8 cellular contexts compared by ENCODE assay signal in genomic region chr1:2642560-2643413, GRCh38. TPM values are rescaled to one million over a fixed set of nuclear protein-coding genes. Genes with fewer than 3 reads are reported as not detected.
DNase-seq lines count a peak whose midpoint lies in the region; ATAC-seq and TF ChIP-seq lines count a peak whose summit lies in the region.

No MANE protein-coding gene starts in this region.

- H3K36me3 ChIP-seq in ovary (no peaks in the 10 kb centered on the region), thymus (ENCODE audit: control insufficient read depth, insufficient read depth) (no peaks in the 10 kb centered on the region)

- H3K4me1 ChIP-seq in ovary (ENCODE audit: insufficient read depth): peaks cover 6% of the 10 kb centered on the region
- peaks cover 14% of the 10 kb centered on the region for H3K4me1 ChIP-seq in thymus (ENCODE audit: control insufficient read depth, insufficient read depth, low read length)

- intact Hi-C loops in Right ventricle myocardium inferior (cut with DNase I): loop anchor here (2.0 to 10.0 kb wide), 3 partner anchors 56 to 228 kb away; partner anchors contain the start of genes PANK4, PEX10 and PRXL2B
- intact Hi-C loops in ovary (cut with DNase I): no loop called here

- H3K4me3 Mint-ChIP-seq in activated naive CD8-positive, alpha-beta T cell: peak overlapping the region; percentile 91

- peak; percentile 72 for TF ChIP-seq POLR2A in ovary (IDR thresholded peaks at IDR 0.05)

- TF ChIP-seq CTCF in GM10248 (IDR thresholded peaks at IDR 0.05; ENCODE audit: control extremely low read depth, extremely low read depth, low read depth, missing control alignments): no peak
- no peak for TF ChIP-seq CTCF in ovary (IDR thresholded peaks at IDR 0.05)

- H3K27ac ChIP-seq in ovary (peak overlapping the region; percentile 61 to 70), thymus (ENCODE audit: low read depth) (peak overlapping the region; percentile 94)

- peak overlapping the region; percentile 93 for H3K27ac Mint-ChIP-seq in activated naive CD8-positive, alpha-beta T cell

- no peaks in the 10 kb centered on the region for H3K27me3 Mint-ChIP-seq in activated naive CD8-positive, alpha-beta T cell

- POLR2A ChIA-PET in GM10248 (lab: Yijun Ruan, JAX): no interaction called here

- 0% methylated on average over 57 to 84 of the region's 84 CpGs for WGBS in ovary, 3 donors
- WGBS in thymus: under 1% methylated on average over 84 of the region's 84 CpGs

- H3K4me3 ChIP-seq in ovary (peak overlapping the region; percentile 91), thymus (ENCODE audit: low read length) (peak overlapping the region; percentile 71)

- peaks cover 7% of the 10 kb centered on the region for H3K9me3 Mint-ChIP-seq in activated naive CD8-positive, alpha-beta T cell (ENCODE audit: low read depth)

- peaks cover 6% of the 10 kb centered on the region for H3K36me3 Mint-ChIP-seq in activated naive CD8-positive, alpha-beta T cell

- peak; percentile 100 for DNase-seq in GM10248 (ENCODE audit: extremely low spot score)
- peak; percentile 83 for DNase-seq in NCI-H1092 treated with DMSO at 0.1 percent for 48 hours (lab: John Stamatoyannopoulos, UW)
- peak; percentile 91 for DNase-seq in Right ventricle myocardium inferior (ENCODE audit: missing footprints)
- DNase-seq in ovary: peak; percentile 94 to 95 (median 95)

- ATAC-seq in HG02610 (IDR thresholded peaks at IDR 0.05; ENCODE audit: unreplicated experiment): peak; percentile 74
- ATAC-seq in SK-N-SH treated with all-trans-retinoic acid at 6 μM for 48 hours: peak; percentile 89
- ATAC-seq in Right ventricle myocardium inferior: peak; percentile 86

- TF ChIP-seq EP300 in ovary (IDR thresholded peaks at IDR 0.05): no peak

- H3K4me1 Mint-ChIP-seq in activated naive CD8-positive, alpha-beta T cell (ENCODE audit: low read depth): peaks cover 7% of the 10 kb centered on the region

- H3K9me3 ChIP-seq in ovary (no peaks in the 10 kb centered on the region), thymus (ENCODE audit: control insufficient read depth) (no peaks in the 10 kb centered on the region)

- CTCF ChIA-PET in GM10248 (lab: Yijun Ruan, JAX): no interaction called here

- H3K27me3 ChIP-seq in ovary (no peaks in the 10 kb centered on the region), thymus (ENCODE audit: control insufficient read depth, insufficient read depth) (no peaks in the 10 kb centered on the region)

TF ChIP-seq in SK-N-SH treated with all-trans-retinoic acid at 6 μM for 48 hours, 23 proteins besides CTCF, POLR2A, EP300 and RAD21:
- TF ChIP-seq ZNF8 (CRISPR knock-in tag; IDR thresholded peaks at IDR 0.05) (no peak), ARNTL (CRISPR knock-in tag; IDR thresholded peaks at IDR 0.05; ENCODE audit: borderline replicate concordance, low read depth) (no peak), ZNF565 (CRISPR knock-in tag; conservative IDR thresholded peaks at IDR 0.05; ENCODE audit: low read depth) (no peak), OSR1 (CRISPR knock-in tag; IDR thresholded peaks at IDR 0.05) (no peak), SNAI2 (CRISPR knock-in tag; IDR thresholded peaks at IDR 0.05) (no peak), ZNF70 (CRISPR knock-in tag; IDR thresholded peaks at IDR 0.05) (no peak), TSHZ2 (CRISPR knock-in tag; IDR thresholded peaks at IDR 0.05) (no peak), TCF4 (CRISPR knock-in tag; IDR thresholded peaks at IDR 0.05; ENCODE audit: borderline replicate concordance) (no peak), ESRRG (CRISPR knock-in tag; IDR thresholded peaks at IDR 0.05) (no peak), TOX (CRISPR knock-in tag; IDR thresholded peaks at IDR 0.05; ENCODE audit: borderline replicate concordance) (no peak), PPARA (CRISPR knock-in tag; IDR thresholded peaks at IDR 0.05; ENCODE audit: borderline replicate concordance) (no peak), CSDC2 (CRISPR knock-in tag; IDR thresholded peaks at IDR 0.05) (no peak), POU6F1 (CRISPR knock-in tag; IDR thresholded peaks at IDR 0.05; ENCODE audit: borderline replicate concordance, low read depth) (no peak), RARB (CRISPR knock-in tag; IDR thresholded peaks at IDR 0.05) (no peak), ZFP3 (CRISPR knock-in tag; IDR thresholded peaks at IDR 0.05) (no peak), PATZ1 (CRISPR knock-in tag; IDR thresholded peaks at IDR 0.05; ENCODE audit: borderline replicate concordance) (no peak), GLIS3 (CRISPR knock-in tag; IDR thresholded peaks at IDR 0.05) (no peak), CREB5 (CRISPR knock-in tag; IDR thresholded peaks at IDR 0.05; ENCODE audit: low read depth) (no peak), ZC3H10 (CRISPR knock-in tag; IDR thresholded peaks at IDR 0.05) (no peak)

RNA-seq across cellular contexts. Expression of gene MMEL1, which starts 10.0 kb away (rescaled TPM):
- total RNA-seq in Right ventricle myocardium inferior (0.35 TPM), ovary (1 to 10 TPM in 3 of 7 donors, under 1 TPM in 1, not detected in 3; 0.45 to 7.9 (median 1.1) TPM)
- polyA plus RNA-seq in ovary (1 to 10 TPM in 1 of 2 donors, under 1 TPM in 1; 0.42 to 1.1 TPM), thymus (1.8 TPM)

RNA-seq across cellular contexts. Expression of gene PRXL2B, which starts 56.2 kb away (rescaled TPM):
- total RNA-seq in Right ventricle myocardium inferior: 12.2 TPM
- total RNA-seq in ovary: 10 to 100 TPM in 6 of 7 donors, 1 to 10 TPM in 1; 3.2 to 34.1 (median 20.2) TPM
- polyA plus RNA-seq in ovary: 1 to 10 TPM; 7.0 to 9.6 TPM
- polyA plus RNA-seq in thymus: 12.3 TPM

Comparison
In these comparisons a context has a peak if more than half of its experiments do, and no peak if none do; other contexts are left out.
1. Peak in every context shown above with its lines: DNase-seq, ATAC-seq, H3K4me3 ChIP-seq and H3K27ac ChIP-seq.